ENCODE assay signal across 20 cellular contexts in the genomic region with DNA sequence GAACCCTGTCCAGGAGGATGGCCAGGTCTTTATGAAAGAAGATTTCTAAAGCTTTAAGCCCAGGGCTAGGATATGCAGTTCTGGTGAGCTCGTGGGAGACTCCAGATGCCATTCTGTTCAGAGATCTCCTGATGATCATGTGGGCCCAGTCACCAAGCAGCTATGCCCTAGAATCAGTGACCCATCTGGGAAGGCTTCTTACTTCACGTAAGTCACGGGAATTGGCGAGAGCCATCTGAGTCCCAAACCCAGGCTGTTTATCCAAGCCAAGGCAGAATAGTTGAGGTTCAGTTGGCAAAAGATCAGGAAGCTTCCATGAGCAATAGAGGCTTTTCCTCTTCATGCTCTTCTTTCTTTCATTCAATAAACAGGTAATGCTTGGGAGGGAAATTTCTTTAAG. TPM values are rescaled to one million over a fixed set of nuclear protein-coding genes. Genes with fewer than 3 reads are reported as not detected.
DNase-seq lines count a peak whose midpoint lies in the region; ATAC-seq, FAIRE-seq and TF ChIP-seq lines count a peak whose summit lies in the region.
"Had no signal": no experiment of that assay in that cellular context is flagged by ENCODE, and none has a peak within 500 bp of the region (broad histone marks: within the 10 kb centered on the region; RNA-seq: fewer than 3 reads in every experiment).

No MANE protein-coding gene starts in this region.

- H3K9ac ChIP-seq in kidney (ENCODE audit: low read length in 2 of 2) = no peak overlapping the region

- in situ Hi-C loops in brain microvascular endothelial cell (cut with HindIII; ENCODE audit: low pct_ligation_motif_present, low sequenced_read_pairs) = no loop called here

- H3K9me3 ChIP-seq in kidney (ENCODE audit: control insufficient read depth in 1 of 2, low read length in 2 of 2) = no peaks in the 10 kb centered on the region
- H3K9me3 ChIP-seq: BE2C, SJSA1 had no signal

- DNase-seq in AG08396 (ENCODE audit: low spot score) = peak; percentile 12
- peak; percentile 58 for DNase-seq in M059J (ENCODE audit: low read depth)
- DNase-seq in brain microvascular endothelial cell = peak; percentile 56
- DNase-seq in kidney tubule cell (ENCODE audit: low spot score) = peak; percentile 24
- no peak for DNase-seq in activated naive CD4-positive, alpha-beta T cell treated with Interleukin-2 at 50 U/mL for 16 hours
- DNase-seq in kidney = no peak
- no peak for DNase-seq in NCI-H187 (lab: John Stamatoyannopoulos, UW)
- DNase-seq: BE2C; CD4-positive, alpha-beta memory T cell; NCI-H1436 treated with DMSO at 0.1 percent for 48 hours; NCI-H345; NCI-H526 treated with DMSO at 0.1 percent for 48 hours had no signal

- H3K36me3 ChIP-seq in brain microvascular endothelial cell (replicated peaks) (peaks cover 6% of the 10 kb centered on the region), kidney (ENCODE audit: control insufficient read depth in 1 of 2, insufficient read depth in 2 of 2, low read length in 2 of 2) (peaks cover 0 to 2% of the 10 kb centered on the region in 2 donors)
- H3K36me3 ChIP-seq: BE2C had no signal

- no peak for FAIRE-seq in kidney (lab: Jason Lieb, UNC)
- FAIRE-seq: A204.1, GM18507 had no signal

- no peak for TF ChIP-seq CTCF in brain microvascular endothelial cell (IDR thresholded peaks at IDR 0.05; ENCODE audit: low read depth, low read length, missing control alignments)
- TF ChIP-seq CTCF in kidney (IDR thresholded peaks at IDR 0.05; ENCODE audit: borderline replicate concordance, extremely low read depth, insufficient read depth) = no peak

- ATAC-seq in GM18867 (IDR thresholded peaks at IDR 0.05; ENCODE audit: unreplicated experiment) = no peak
- ATAC-seq: HCT116 had no signal

- H3K4me3 ChIP-seq in brain microvascular endothelial cell (ENCODE audit: low read depth, low read length) (no peak overlapping the region), kidney (ENCODE audit: low read length in 2 of 2) (no peak overlapping the region)
- H3K4me3 ChIP-seq: SJSA1 had no signal

- no peak overlapping the region for H3K27ac ChIP-seq in brain microvascular endothelial cell
- no peak overlapping the region for H3K27ac ChIP-seq in kidney (ENCODE audit: low read depth in 2 of 2, low read length in 2 of 2)
- H3K27ac ChIP-seq: RWPE1, SJSA1 had no signal

- no peaks in the 10 kb centered on the region for H3K4me1 ChIP-seq in kidney (ENCODE audit: control insufficient read depth in 1 of 2, insufficient read depth in 1 of 2, low read depth in 1 of 2, low read length in 2 of 2)
- H3K4me1 ChIP-seq: BE2C had no signal

- H3K27me3 ChIP-seq in brain microvascular endothelial cell (replicated peaks) = no peaks in the 10 kb centered on the region
- H3K27me3 ChIP-seq: BE2C, SJSA1 had no signal

- intact Hi-C loops in kidney (cut with DNase I) = no loop called here

RNA-seq across cellular contexts. Expression of gene ANTXR1, which starts 23.9 kb away (rescaled TPM):
- total RNA-seq in M059J (2014; rRNA removed; shearing (Covaris generic)) = 28.2 and 38.6 TPM in 2 replicates
- 42.6 TPM for total RNA-seq in kidney
- polyA plus RNA-seq in kidney (ENCODE audit: insufficient read depth, low read depth, low replicate concordance) = 7.0 TPM
- total RNA-seq: HT-29, OCI-LY7 had no signal
- polyA plus RNA-seq: CD4-positive, alpha-beta memory T cell had no signal

Comparison
In these comparisons a context has a peak if more than half of its experiments do, and no peak if none do; other contexts are left out.
1. DNase-seq: peak in AG08396 (single experiment), M059J (single experiment), brain microvascular endothelial cell (single experiment) and kidney tubule cell (single experiment); none in activated naive CD4-positive, alpha-beta T cell treated with Interleukin-2 at 50 U/mL for 16 hours (single experiment), kidney (single experiment) and NCI-H187 (0 of 2).